ENCODE assay signal across 10 cellular contexts in the genomic region with DNA sequence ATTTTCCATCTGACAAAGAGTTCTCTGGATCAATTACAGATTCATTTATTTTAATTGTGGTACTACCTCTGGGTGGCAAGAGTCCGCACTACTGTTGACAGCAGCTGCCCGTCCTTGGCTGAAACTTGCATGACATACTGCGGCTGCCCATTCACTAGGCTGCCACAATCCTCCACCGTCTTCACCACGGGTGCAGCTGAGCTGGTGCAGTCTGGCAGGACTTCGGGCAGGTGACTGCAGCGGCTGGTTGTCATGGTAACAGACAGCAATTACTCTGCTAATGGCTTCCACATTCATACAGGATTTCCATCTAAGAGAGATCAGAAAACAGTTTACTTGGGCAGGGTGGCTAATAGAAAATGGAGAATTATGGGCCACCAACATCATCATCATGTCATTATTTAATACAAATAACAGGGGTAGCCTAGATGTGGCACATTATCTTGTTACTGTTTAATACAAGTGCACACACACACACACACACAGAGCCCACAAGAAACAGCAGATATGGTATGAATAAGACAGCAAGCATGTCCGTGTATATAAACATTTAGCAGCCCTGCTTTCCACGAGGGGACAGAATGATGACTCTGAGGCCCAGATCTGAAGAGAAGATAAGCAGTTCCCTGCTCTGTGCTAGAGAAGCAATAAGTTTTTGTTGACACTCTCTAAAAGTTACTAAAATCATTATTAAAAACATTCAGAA.
DNase-seq lines count a peak whose midpoint lies in the region; ATAC-seq, FAIRE-seq and TF ChIP-seq lines count a peak whose summit lies in the region.
"Had no signal": no experiment of that assay in that cellular context is flagged by ENCODE, and none has a peak within 500 bp of the region (broad histone marks: within the 10 kb centered on the region; RNA-seq: fewer than 3 reads in every experiment).

No MANE protein-coding gene starts in this region.

- POLR2A ChIA-PET in HepG2 (lab: Yijun Ruan, JAX) (no interaction called here), PC-3 (lab: Charles Lee; ENCODE audit: unreplicated experiment) (no interaction called here)

- H3K4me1 Mint-ChIP-seq in activated CD8-positive, alpha-beta memory T cell treated with anti-CD3 and anti-CD28 coated beads, Interleukin-2, amount 10 ng/mL, durations not matched to agents 7 days and 5 days = no peaks in the 10 kb centered on the region

- H3K36me3 Mint-ChIP-seq in activated CD8-positive, alpha-beta memory T cell treated with anti-CD3 and anti-CD28 coated beads, Interleukin-2, amount 10 ng/mL, durations not matched to agents 7 days and 5 days = peaks cover 2% of the 10 kb centered on the region

- H3K4me2 ChIP-seq in HepG2 (ENCODE audit: low read depth, low read length) (no peak overlapping the region), PC-3 (ENCODE audit: low read length) (peak overlapping the region; percentile 40)

- H3K36me3 ChIP-seq in HepG2 (replicated peaks in 1 of 2; ENCODE audit: control insufficient read depth in 1 of 2, insufficient read depth in 2 of 2, low read length in 2 of 2) = peaks cover 0 to 7% of the 10 kb centered on the region in 2 experiments; a peak in 2 of 5 replicates
- H3K36me3 ChIP-seq in right lobe of liver = no peaks in the 10 kb centered on the region
- no peaks in the 10 kb centered on the region for H3K36me3 ChIP-seq in PC-3 (ENCODE audit: low read depth, low read length)
- H3K36me3 ChIP-seq in right atrium auricular region = no peaks in the 10 kb centered on the region

- no peaks in the 10 kb centered on the region for H3K4me1 ChIP-seq in HepG2 (ENCODE audit: insufficient read depth, low read length)
- no peaks in the 10 kb centered on the region for H3K4me1 ChIP-seq in right lobe of liver
- peaks cover 26% of the 10 kb centered on the region for H3K4me1 ChIP-seq in PC-3 (ENCODE audit: insufficient read depth, low read length)
- peaks cover 0 to 39% of the 10 kb centered on the region in 2 donors for H3K4me1 ChIP-seq in right atrium auricular region

- no peak for ATAC-seq in HepG2
- ATAC-seq in right lobe of liver = no peak
- peak; percentile 92 for ATAC-seq in PC-3
- no peak for ATAC-seq in GM21367 (IDR thresholded peaks at IDR 0.05; ENCODE audit: unreplicated experiment)
- ATAC-seq in activated CD8-positive, alpha-beta memory T cell treated with anti-CD3 and anti-CD28 coated beads, Interleukin-2, amount 10 ng/mL, durations not matched to agents 7 days and 5 days = no peak

- no peaks in the 10 kb centered on the region for H4K20me1 ChIP-seq in HepG2 (ENCODE audit: insufficient read depth, low read length)
- H4K20me1 ChIP-seq in PC-3 (ENCODE audit: low read length) = no peaks in the 10 kb centered on the region

- H3K27ac ChIP-seq in HepG2 (ENCODE audit: extremely low read length, insufficient read depth, low read length) (no peak overlapping the region), right lobe of liver (no peak overlapping the region), PC-3 (ENCODE audit: low read length) (peak overlapping the region; percentile 67), right atrium auricular region (no peak overlapping the region)

- H3K9me3 Mint-ChIP-seq in activated CD8-positive, alpha-beta memory T cell treated with anti-CD3 and anti-CD28 coated beads, Interleukin-2, amount 10 ng/mL, durations not matched to agents 7 days and 5 days (ENCODE audit: low read depth) = no peaks in the 10 kb centered on the region

- H3K4me3 Mint-ChIP-seq in activated CD8-positive, alpha-beta memory T cell treated with anti-CD3 and anti-CD28 coated beads, Interleukin-2, amount 10 ng/mL, durations not matched to agents 7 days and 5 days = no peak overlapping the region

- H3K9me3 ChIP-seq in HepG2 (ENCODE audit: low read length) (no peaks in the 10 kb centered on the region), right lobe of liver (no peaks in the 10 kb centered on the region), PC-3 (ENCODE audit: low read length) (no peaks in the 10 kb centered on the region), right atrium auricular region (no peaks in the 10 kb centered on the region)

- H2AFZ ChIP-seq in HepG2 (ENCODE audit: low read length) = no peak overlapping the region
- no peak overlapping the region for H2AFZ ChIP-seq in PC-3 (ENCODE audit: low read length)

- H3K9ac ChIP-seq in HepG2 (ENCODE audit: insufficient read depth, low read depth, low read length) = no peak overlapping the region
- H3K9ac ChIP-seq in PC-3 (ENCODE audit: low read length) = no peak overlapping the region

- no peaks in the 10 kb centered on the region for H3K79me2 ChIP-seq in HepG2 (ENCODE audit: insufficient read depth, low read length)
- H3K79me2 ChIP-seq in PC-3 (ENCODE audit: low read length) = no peaks in the 10 kb centered on the region

- intact Hi-C loops in HepG2 (cut with micrococcal nuclease; ENCODE audit: unreplicated experiment) = no loop called here
- intact Hi-C loops in right lobe of liver (cut with DNase I) = no loop called here
- intact Hi-C loops in PC-3 (cut with micrococcal nuclease) = loop anchor here (1.0 kb wide), 3 partner anchors 34 to 112 kb away; partner anchors contain the start of gene MARCHF3

- TF ChIP-seq EP300 in HepG2 (IDR thresholded peaks at IDR 0.05; ENCODE audit: low read depth in 2 of 2, low read length in 2 of 2) (no peak), HepG2 (CRISPR knock-in tag; IDR thresholded peaks at IDR 0.05; ENCODE audit: borderline replicate concordance) (no peak)

- WGBS in HepG2 (ENCODE audit: low lambda C conversion rate) = 82% methylated on average over 9 of the region's 9 CpGs
- 71% methylated on average over 9 of the region's 9 CpGs for WGBS in right lobe of liver (ENCODE audit: insufficient coverage, low coverage, low lambda C conversion rate, missing lambda C conversion rate)

- DNase-seq in HepG2 (ENCODE audit: low spot score) (no peak), right lobe of liver (no peak), PC-3 (peak; percentile 87), fibroblast of the aortic adventitia (ENCODE audit: low read depth) (peak; percentile 59), LoVo (ENCODE audit: low spot score) (no peak), right atrium auricular region (ENCODE audit: low spot score) (no peak)
- DNase-seq in activated CD8-positive, alpha-beta memory T cell treated with anti-CD3 and anti-CD28 coated beads, Interleukin-2, amount 10 ng/mL, durations not matched to agents 7 days and 5 days = no peak
- DNase-seq: ACHN; stimulated activated naive CD4-positive, alpha-beta T cell treated with Interleukin-2 at 50 U/mL for 16 hours had no signal

- no peaks in the 10 kb centered on the region for H3K9me2 ChIP-seq in PC-3 (replicated peaks; ENCODE audit: low read length)

- H3K27me3 ChIP-seq in HepG2 (ENCODE audit: control insufficient read depth in 1 of 2, insufficient read depth in 2 of 2, low read length in 2 of 2) = no peaks in the 10 kb centered on the region
- no peaks in the 10 kb centered on the region for H3K27me3 ChIP-seq in right lobe of liver
- no peaks in the 10 kb centered on the region for H3K27me3 ChIP-seq in PC-3 (ENCODE audit: low read length)
- H3K27me3 ChIP-seq in right atrium auricular region = no peaks in the 10 kb centered on the region

- no peak overlapping the region for H3K27ac Mint-ChIP-seq in activated CD8-positive, alpha-beta memory T cell treated with anti-CD3 and anti-CD28 coated beads, Interleukin-2, amount 10 ng/mL, durations not matched to agents 7 days and 5 days

- peaks cover 7% of the 10 kb centered on the region for H3F3A ChIP-seq in PC-3 (ENCODE audit: low read length, unreplicated experiment)

- no peaks in the 10 kb centered on the region for H3K27me3 Mint-ChIP-seq in activated CD8-positive, alpha-beta memory T cell treated with anti-CD3 and anti-CD28 coated beads, Interleukin-2, amount 10 ng/mL, durations not matched to agents 7 days and 5 days

- no peak for TF ChIP-seq RAD21 in HepG2 (CRISPR knock-in tag; IDR thresholded peaks at IDR 0.05)

- no peak for FAIRE-seq in HepG2 (lab: Jason Lieb, UNC)

- CTCF ChIA-PET in HepG2 (lab: Yijun Ruan, JAX; ENCODE audit: low intra/inter-chr PET ratio, low total read pairs) (no interaction called here), PC-3 (lab: Charles Lee) (no interaction called here)
- CTCF ChIA-PET in activated CD8-positive, alpha-beta memory T cell treated with anti-CD3 and anti-CD28 coated beads, Interleukin-2, amount 10 ng/mL, durations not matched to agents 7 days and 5 days (lab: Charles Lee) = no interaction called here

- H3K4me3 ChIP-seq in HepG2 (replicated peaks in 1 of 3; ENCODE audit: insufficient read depth in 1 of 3, low read depth in 2 of 3, low read length in 3 of 3) (no peak overlapping the region), right lobe of liver (no peak overlapping the region), PC-3 (ENCODE audit: low read length) (no peak overlapping the region), fibroblast of the aortic adventitia (ENCODE audit: low read depth, low read length) (no peak overlapping the region), right atrium auricular region (no peak overlapping the region)

- TF ChIP-seq CTCF in HepG2 (CRISPR knock-in tag; IDR thresholded peaks at IDR 0.05) = no peak
- TF ChIP-seq CTCF in right lobe of liver (IDR thresholded peaks at IDR 0.05) = no peak
- no peak for TF ChIP-seq CTCF in PC-3 (conservative IDR thresholded peaks at IDR 0.05; ENCODE audit: low read depth, low read length)
- TF ChIP-seq CTCF in fibroblast of the aortic adventitia (IDR thresholded peaks at IDR 0.05; ENCODE audit: insufficient read depth, low read length) = no peak
- TF ChIP-seq CTCF in right atrium auricular region (IDR thresholded peaks at IDR 0.05) = no peak

- no peak for TF ChIP-seq POLR2A in HepG2 (IDR thresholded peaks at IDR 0.05; ENCODE audit: insufficient read depth in 1 of 2, low read depth in 2 of 2, low read length in 2 of 2)
- no peak for TF ChIP-seq POLR2A in right lobe of liver (IDR thresholded peaks at IDR 0.05)

- no TSS peak for BruUV-seq in HepG2 (replicated peaks; lab: Mats Ljungman, UMichigan)
- no TSS peak for BruUV-seq in PC-3 (replicated peaks; lab: Mats Ljungman, UMichigan)

- in situ Hi-C loops in HepG2 (cut with HindIII; ENCODE audit: extremely low pct_ligation_motif_present, low pct_unique_long_range_greater_than_20kb) = no loop called here

TF ChIP-seq in HepG2, 621 proteins besides CTCF, POLR2A, EP300 and RAD21:
- TF ChIP-seq PLRG1 (conservative IDR thresholded peaks at IDR 0.05) (no peak), HOXD1 (CRISPR knock-in tag; IDR thresholded peaks at IDR 0.05) (no peak), RFX1 (IDR thresholded peaks at IDR 0.05) (peak; percentile 51; the same call in 1 of the 2 replicates), TEAD3 (CRISPR knock-in tag; optimal IDR thresholded peaks at IDR 0.05; ENCODE audit: borderline replicate concordance) (no peak), RFX3 (CRISPR knock-in tag; IDR thresholded peaks at IDR 0.05) (0 out of 2 replicates have a peak, but pooled peaks have one; percentile 25)
TF ChIP-seq in HepG2: peak in this region for 2.

Comparison
In these comparisons a context has a peak if more than half of its experiments do, and no peak if none do; other contexts are left out.
1. DNase-seq: peak in PC-3 (single experiment) and fibroblast of the aortic adventitia (single experiment); none in HepG2 (single experiment), right lobe of liver (0 of 3), LoVo (single experiment), right atrium auricular region (single experiment) and activated CD8-positive, alpha-beta memory T cell treated with anti-CD3 and anti-CD28 coated beads, Interleukin-2, amount 10 ng/mL, durations not matched to agents 7 days and 5 days (single experiment).